ENCODE assay signal across 8 cellular contexts in the genomic region with DNA sequence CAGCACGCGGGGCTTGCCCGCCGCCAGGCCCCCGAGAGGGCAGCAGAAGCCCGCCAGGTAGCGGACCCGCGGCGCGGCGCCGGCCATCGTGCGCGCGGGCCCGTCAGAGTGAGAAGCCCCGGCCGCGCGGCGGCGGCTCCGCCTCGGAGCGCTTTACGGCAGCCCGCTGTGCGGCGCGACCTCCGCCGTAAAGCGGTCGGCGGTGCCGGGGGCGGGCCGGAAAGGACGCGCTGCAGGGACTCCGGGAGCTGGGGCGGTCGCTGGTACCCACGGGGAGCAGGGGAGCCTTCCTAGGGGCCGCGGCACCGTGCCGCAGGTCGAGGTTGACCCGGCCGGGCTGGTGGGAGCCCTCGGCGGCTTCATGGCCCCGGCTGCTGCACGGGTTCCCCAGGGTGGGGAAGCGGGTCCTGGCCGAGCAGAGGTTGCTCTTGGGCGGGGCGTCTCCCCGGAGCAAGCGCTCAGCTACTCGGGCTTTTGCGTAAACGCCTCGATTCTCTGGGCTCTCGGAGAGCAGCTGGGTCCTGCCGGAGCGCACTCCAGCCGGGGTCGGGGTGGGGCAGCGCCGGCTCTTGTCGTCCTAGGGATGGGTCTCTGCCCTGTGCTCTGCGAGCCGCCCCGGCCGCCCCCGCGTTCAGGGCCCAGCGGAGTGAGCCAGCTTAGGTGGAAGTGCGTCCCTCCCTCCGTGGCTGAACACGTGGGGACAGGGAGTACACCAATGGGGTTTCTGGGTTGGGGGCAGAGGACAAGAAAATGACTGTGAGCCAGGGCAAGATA. TPM values are rescaled to one million over a fixed set of nuclear protein-coding genes. Genes with fewer than 3 reads are reported as not detected.
DNase-seq lines count a peak whose midpoint lies in the region; ATAC-seq lines count a peak whose summit lies in the region.

A gene with protein sequence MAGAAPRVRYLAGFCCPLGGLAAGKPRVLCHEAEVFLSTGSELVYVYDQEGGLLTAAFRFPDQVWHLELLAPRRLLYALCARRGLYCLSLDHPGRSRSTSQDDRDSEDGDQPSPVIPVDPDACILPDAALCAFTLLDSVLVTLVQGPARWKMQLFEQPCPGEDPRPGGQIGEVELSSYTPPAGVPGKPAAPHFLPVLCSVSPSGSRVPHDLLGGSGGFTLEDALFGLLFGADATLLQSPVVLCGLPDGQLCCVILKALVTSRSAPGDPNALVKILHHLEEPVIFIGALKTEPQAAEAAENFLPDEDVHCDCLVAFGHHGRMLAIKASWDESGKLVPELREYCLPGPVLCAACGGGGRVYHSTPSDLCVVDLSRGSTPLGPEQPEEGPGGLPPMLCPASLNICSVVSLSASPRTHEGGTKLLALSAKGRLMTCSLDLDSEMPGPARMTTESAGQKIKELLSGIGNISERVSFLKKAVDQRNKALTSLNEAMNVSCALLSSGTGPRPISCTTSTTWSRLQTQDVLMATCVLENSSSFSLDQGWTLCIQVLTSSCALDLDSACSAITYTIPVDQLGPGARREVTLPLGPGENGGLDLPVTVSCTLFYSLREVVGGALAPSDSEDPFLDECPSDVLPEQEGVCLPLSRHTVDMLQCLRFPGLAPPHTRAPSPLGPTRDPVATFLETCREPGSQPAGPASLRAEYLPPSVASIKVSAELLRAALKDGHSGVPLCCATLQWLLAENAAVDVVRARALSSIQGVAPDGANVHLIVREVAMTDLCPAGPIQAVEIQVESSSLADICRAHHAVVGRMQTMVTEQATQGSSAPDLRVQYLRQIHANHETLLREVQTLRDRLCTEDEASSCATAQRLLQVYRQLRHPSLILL (minus strand): TSS at position 110 of the 774 bp plus-strand sequence. CDS start 23 bp downstream, at position 87.

- H3K9me3 ChIP-seq in mesenchymal stem cell (ENCODE audit: control insufficient read depth, low read length) = no peaks in the 10 kb centered on the region

- CTCF ChIA-PET in activated CD8-positive, alpha-beta memory T cell treated with anti-CD3 and anti-CD28 coated beads for 36 hours (lab: Charles Lee) = interaction anchor here (0.8 to 1.4 kb wide), 4 partner anchors 32 to 131 kb away, joined by 3 to 4 read pairs (median 3); a partner anchor contains a TSS

- peak within 1 kb of the TSS; percentile 34 to 96 for H3K18ac ChIP-seq in mesenchymal stem cell (ENCODE audit: low read depth in 1 of 2, low read length in 2 of 2)

- H3K4me3 Mint-ChIP-seq in effector memory CD8-positive, alpha-beta T cell = peak within 1 kb of the TSS; percentile 88 to 92

- peak within 1 kb of the TSS in 1 of 2 experiments; percentile 61 for H3K23ac ChIP-seq in mesenchymal stem cell (ENCODE audit: low read length in 2 of 2)

- H2AK5ac ChIP-seq in mesenchymal stem cell (ENCODE audit: low read length, severe bottlenecking) = no peak within 1 kb of the TSS

- H3K4me1 Mint-ChIP-seq in effector memory CD8-positive, alpha-beta T cell (ENCODE audit: low read depth in 2 of 2) = peaks cover 14 to 30% of the 10 kb centered on the region in 2 donors

- no peak within 1 kb of the TSS for H2BK15ac ChIP-seq in mesenchymal stem cell (ENCODE audit: low read depth, poor library complexity, severe bottlenecking)

- peak within 1 kb of the TSS; percentile 66 to 86 for H3K4ac ChIP-seq in mesenchymal stem cell (ENCODE audit: low read depth in 1 of 2, low read length in 2 of 2)

- peak within 1 kb of the TSS; percentile 44 for H4K91ac ChIP-seq in mesenchymal stem cell (ENCODE audit: low read length)

- H3K27ac Mint-ChIP-seq in effector memory CD8-positive, alpha-beta T cell = peak within 1 kb of the TSS; percentile 85 to 91

- peak within 1 kb of the TSS; percentile 60 for H2AFZ ChIP-seq in mesenchymal stem cell (ENCODE audit: low read depth, low read length)

- ATAC-seq in GM18520 (IDR thresholded peaks at IDR 0.05; ENCODE audit: unreplicated experiment) = peak; percentile 41
- peak; percentile 41 for ATAC-seq in HG03159 (IDR thresholded peaks at IDR 0.05; ENCODE audit: unreplicated experiment)
- ATAC-seq in effector memory CD8-positive, alpha-beta T cell (replicated peaks) = peak; percentile 66

- peak within 1 kb of the TSS; percentile 79 for H2BK5ac ChIP-seq in mesenchymal stem cell (ENCODE audit: low read depth, low read length, poor library complexity, severe bottlenecking)

- peak within 1 kb of the TSS; percentile 88 for H3K9ac ChIP-seq in mesenchymal stem cell (ENCODE audit: low read length)

- peaks cover 29% of the 10 kb centered on the region for H3K79me1 ChIP-seq in mesenchymal stem cell (replicated peaks; ENCODE audit: low read length, poor library complexity, severe bottlenecking)

- peaks cover 33% of the 10 kb centered on the region for H3K36me3 Mint-ChIP-seq in effector memory CD8-positive, alpha-beta T cell (ENCODE audit: insufficient read depth)

- H3K4me2 ChIP-seq in mesenchymal stem cell (ENCODE audit: low read length, poor library complexity, severe bottlenecking) = peak within 1 kb of the TSS; percentile 84

- H3K9me3 Mint-ChIP-seq in effector memory CD8-positive, alpha-beta T cell = no peaks in the 10 kb centered on the region

- H2BK12ac ChIP-seq in mesenchymal stem cell (ENCODE audit: low read length in 2 of 2) = peak within 1 kb of the TSS in 1 of 2 experiments; percentile 56

- H2BK120ac ChIP-seq in mesenchymal stem cell (ENCODE audit: low read depth, low read length) = no peak within 1 kb of the TSS

- peak within 1 kb of the TSS; percentile 72 for H3K27ac ChIP-seq in mesenchymal stem cell (ENCODE audit: low read length, poor library complexity, severe bottlenecking)

- peak within 1 kb of the TSS; percentile 52 for H4K8ac ChIP-seq in mesenchymal stem cell (ENCODE audit: low read length)

- POLR2A ChIA-PET in activated CD8-positive, alpha-beta memory T cell treated with anti-CD3 and anti-CD28 coated beads for 36 hours (lab: Charles Lee) = interaction anchor here (0.5 to 1.4 kb wide), 8 partner anchors 9 to 313 kb away, joined by 3 to 4 read pairs (median 4); a partner anchor contains a TSS

- peak within 1 kb of the TSS; percentile 92 for H3K4me3 ChIP-seq in mesenchymal stem cell (ENCODE audit: insufficient read depth in 1 of 2, low read depth in 1 of 2, low read length in 2 of 2)

- H3K4me1 ChIP-seq in mesenchymal stem cell (ENCODE audit: control insufficient read depth, insufficient read depth, low read depth, low read length) = peaks cover 51% of the 10 kb centered on the region

- H3K27me3 Mint-ChIP-seq in effector memory CD8-positive, alpha-beta T cell = no peaks in the 10 kb centered on the region

- no peaks in the 10 kb centered on the region for H3K27me3 ChIP-seq in mesenchymal stem cell (ENCODE audit: control insufficient read depth in 1 of 2, insufficient read depth in 1 of 2, low read length in 2 of 2)

- H3K36me3 ChIP-seq in mesenchymal stem cell (ENCODE audit: control insufficient read depth in 1 of 2, insufficient read depth in 2 of 2, low read depth in 1 of 2, low read length in 2 of 2) = peaks cover 43 to 51% of the 10 kb centered on the region in 2 experiments

- in situ Hi-C loops in ACHN (cut with HindIII; ENCODE audit: low pct_ligation_motif_present, low pct_unique_long_range_greater_than_20kb, low sequenced_read_pairs) = no loop called here

- H3K14ac ChIP-seq in mesenchymal stem cell (ENCODE audit: low read length in 2 of 2) = peak within 1 kb of the TSS in 1 of 2 experiments; percentile 92

- DNase-seq in ACHN (peak; percentile 86), NCI-H82 (lab: John Stamatoyannopoulos, UW) (peak; percentile 88), mesenchymal stem cell (peak; percentile 82)
- peak; percentile 73 to 84 (median 82) for DNase-seq in effector memory CD8-positive, alpha-beta T cell
- peak; percentile 61 for DNase-seq in stimulated activated CD8-positive, alpha-beta memory T cell treated with anti-CD3 and anti-CD28 coated beads, Interleukin-12 subunit alpha, Interleukin-12 subunit beta, amount 100 ng/mL, for 24 hours (ENCODE audit: extremely low read depth)

- under 1% methylated on average over 71 of the region's 85 CpGs for WGBS in mesenchymal stem cell

RNA-seq across cellular contexts. Expression of the gene that starts here (rescaled TPM):
- total RNA-seq in activated CD8-positive, alpha-beta memory T cell treated with anti-CD3 and anti-CD28 coated beads for 36 hours = 10 to 100 TPM; 50.6 to 55.8 TPM
- 10.1 TPM for polyA plus RNA-seq in mesenchymal stem cell (2013, experiment 1 of 2)
- 10.3 TPM for polyA plus RNA-seq in mesenchymal stem cell (2013, experiment 2 of 2)

Comparison
In these comparisons a context has a peak if more than half of its experiments do, and no peak if none do; other contexts are left out.
1. Peak in every context shown above with its lines: DNase-seq, ATAC-seq, H3K4me3 ChIP-seq and H3K27ac ChIP-seq.